ENCODE assay signal across 12 cellular contexts in genomic region chr16:4803479-4804243, GRCh38. TPM values are rescaled to one million over a fixed set of nuclear protein-coding genes. Genes with fewer than 3 reads are reported as not detected.
DNase-seq lines count a peak whose midpoint lies in the region; ATAC-seq and TF ChIP-seq lines count a peak whose summit lies in the region.
"Had no signal": no experiment of that assay in that cellular context is flagged by ENCODE, and none has a peak within 500 bp of the region (broad histone marks: within the 10 kb centered on the region; RNA-seq: fewer than 3 reads in every experiment).

No MANE protein-coding gene starts in this region.

- peak overlapping the region; percentile 80 for H3K4me3 Mint-ChIP-seq in activated T-cell treated with anti-CD3 and anti-CD28 coated beads, Interleukin-2, amount 50 U/mL, for 24 hours
- peak overlapping the region; percentile 28 to 87 (median 41) for H3K4me3 Mint-ChIP-seq in T-cell
- peak overlapping the region; percentile 88 for H3K4me3 Mint-ChIP-seq in glutamatergic neuron (ENCODE audit: unreplicated experiment)

- 58 to 63% (median 62%) methylated on average over 19 of the region's 19 CpGs for WGBS in stomach, 5 donors
- 66 to 68% methylated on average over 19 of the region's 19 CpGs for WGBS in lower leg skin, 2 donors

- POLR2A ChIA-PET in T-cell (lab: Charles Lee), result interaction anchor here in 1 of 2 donors (0.7 kb wide), 1 partner anchor 59 kb away, joined by 3 read pairs; no protein-coding TSS in a partner anchor

- DNase-seq in activated T-cell treated with anti-CD3 and anti-CD28 coated beads, Interleukin-2, amount 50 U/mL, for 24 hours, result no peak
- no peak for DNase-seq in activated T-cell treated with anti-CD3 and anti-CD28 coated beads, Interleukin-2, amount 50 U/mL, for 1 hour
- DNase-seq in T-cell, result no peak
- DNase-seq in glutamatergic neuron, result no peak
- DNase-seq in stomach, result no peak
- DNase-seq in lower leg skin (ENCODE audit: low spot score in 2 of 2), result no peak

- no peak overlapping the region for H3K27ac Mint-ChIP-seq in activated T-cell treated with anti-CD3 and anti-CD28 coated beads, Interleukin-2, amount 50 U/mL, for 24 hours
- H3K27ac Mint-ChIP-seq in T-cell (peak overlapping the region in 1 of 2 donors; percentile 57), glutamatergic neuron (ENCODE audit: unreplicated experiment) (peak overlapping the region; percentile 94)

- H3K4me1 Mint-ChIP-seq in activated T-cell treated with anti-CD3 and anti-CD28 coated beads, Interleukin-2, amount 50 U/mL, for 24 hours (ENCODE audit: low read depth), result peaks cover 17% of the 10 kb centered on the region
- peaks cover 7 to 21% (median 18%) of the 10 kb centered on the region in 3 donors for H3K4me1 Mint-ChIP-seq in T-cell
- H3K4me1 Mint-ChIP-seq in glutamatergic neuron (ENCODE audit: low read depth, unreplicated experiment), result peaks cover 22% of the 10 kb centered on the region

- no peak for TF ChIP-seq EP300 in stomach (IDR thresholded peaks at IDR 0.05)

- H3K4me3 ChIP-seq in stomach (peak overlapping the region in 3 of 4 donors; percentile 69 to 96 (median 90)), lower leg skin (ENCODE audit: low read depth, poor library complexity, severe bottlenecking) (no peak overlapping the region)

- intact Hi-C loops in stomach (cut with DNase I; ENCODE audit: low total_unique reads) (no loop called here), lower leg skin (cut with DNase I; ENCODE audit: low total_unique reads) (no loop called here)

- H3K27ac ChIP-seq in stomach, result peak overlapping the region in 3 of 5 donors; percentile 86 to 94 (median 90)

- CTCF ChIA-PET in T-cell (lab: Charles Lee), result interaction anchor here in 1 of 2 donors (1.2 kb wide), 1 partner anchor 36 kb away, joined by 5 read pairs; no protein-coding TSS in a partner anchor

- no peaks in the 10 kb centered on the region for H3K9me3 Mint-ChIP-seq in activated T-cell treated with anti-CD3 and anti-CD28 coated beads, Interleukin-2, amount 50 U/mL, for 24 hours
- H3K9me3 Mint-ChIP-seq in T-cell (no peaks in the 10 kb centered on the region), glutamatergic neuron (ENCODE audit: unreplicated experiment) (peaks cover 11% of the 10 kb centered on the region)

- peaks cover 33 to 54% (median 45%) of the 10 kb centered on the region in 4 donors for H3K4me1 ChIP-seq in stomach

- TF ChIP-seq CTCF in glutamatergic neuron (IDR thresholded peaks at IDR 0.05; ENCODE audit: partially characterized antibody, unreplicated experiment), result no peak
- TF ChIP-seq CTCF in stomach (IDR thresholded peaks at IDR 0.05), result no peak
- TF ChIP-seq CTCF in lower leg skin (IDR thresholded peaks at IDR 0.05), result no peak

- TF ChIP-seq POLR2A in stomach (IDR thresholded peaks at IDR 0.05), result no peak
- no peak for TF ChIP-seq POLR2A in lower leg skin (IDR thresholded peaks at IDR 0.05)

- H3K36me3 ChIP-seq in stomach, result peaks cover 29 to 64% (median 56%) of the 10 kb centered on the region in 4 donors

- no peaks in the 10 kb centered on the region for H3K27me3 Mint-ChIP-seq in activated T-cell treated with anti-CD3 and anti-CD28 coated beads, Interleukin-2, amount 50 U/mL, for 24 hours
- H3K27me3 Mint-ChIP-seq in T-cell, result no peaks in the 10 kb centered on the region
- H3K27me3 Mint-ChIP-seq in glutamatergic neuron (ENCODE audit: unreplicated experiment), result peaks cover 13% of the 10 kb centered on the region

- ATAC-seq in T-cell (replicated peaks in 1 of 4) (no peak), GM21381 (IDR thresholded peaks at IDR 0.05; ENCODE audit: unreplicated experiment) (no peak), GM21528 (IDR thresholded peaks at IDR 0.05; ENCODE audit: low FRiP score, unreplicated experiment) (no peak)

- H3K27me3 ChIP-seq in stomach, result no peaks in the 10 kb centered on the region
- H3K27me3 ChIP-seq: vagina had no signal

- H3K36me3 Mint-ChIP-seq in activated T-cell treated with anti-CD3 and anti-CD28 coated beads, Interleukin-2, amount 50 U/mL, for 24 hours (ENCODE audit: low read depth), result peaks cover 43% of the 10 kb centered on the region
- H3K36me3 Mint-ChIP-seq in T-cell (peaks cover 9% of the 10 kb centered on the region), glutamatergic neuron (ENCODE audit: unreplicated experiment) (no peaks in the 10 kb centered on the region)

- H3K9me3 ChIP-seq in stomach, result no peaks in the 10 kb centered on the region
- H3K9me3 ChIP-seq: vagina had no signal

RNA-seq across cellular contexts. Expression of gene ROGDI, which starts 1.2 kb away (rescaled TPM):
- 10 to 100 TPM; 12.1 to 20.2 (median 13.2) TPM for total RNA-seq in T-cell
- 113 TPM for total RNA-seq in glutamatergic neuron (ENCODE audit: unreplicated experiment)
- total RNA-seq in stomach, result 100 to 1,000 TPM in 1 of 5 donors, 10 to 100 TPM in 3, 1 to 10 TPM in 1; 6.1 to 350 (median 45.5) TPM
- polyA plus RNA-seq in stomach, result 10 to 100 TPM; 27.0 to 63.9 (median 46.1) TPM
- total RNA-seq in lower leg skin, result 10 to 100 TPM in 2 of 4 donors, 1 to 10 TPM in 2; 7.3 to 15.8 (median 10.2) TPM

RNA-seq across cellular contexts. Expression of gene SMIM22, which starts 8.5 kb away (rescaled TPM):
- total RNA-seq in T-cell (not detected), glutamatergic neuron (ENCODE audit: unreplicated experiment) (not detected), stomach (100 to 1,000 TPM in 3 of 5 donors, 10 to 100 TPM in 2; 20.5 to 732 (median 131) TPM), lower leg skin (10 to 100 TPM in 1 of 4 donors, 1 to 10 TPM in 2, not detected in 1; 6.6 to 10.6 (median 7.6) TPM)
- 1,000 to 10,000 TPM in 2 of 3 donors, 100 to 1,000 TPM in 1; 481 to 1,027 (median 1,002) TPM for polyA plus RNA-seq in stomach
- total RNA-seq: LHCN-M2, renal cortical epithelial cell, vagina had no signal
- polyA plus RNA-seq: BJ had no signal

RNA-seq across cellular contexts. Expression of gene SEPTIN12, which starts 15.5 kb away (rescaled TPM):
- total RNA-seq in T-cell (not detected), glutamatergic neuron (ENCODE audit: unreplicated experiment) (0.96 TPM), stomach (not detected), lower leg skin (not detected)
- polyA plus RNA-seq in stomach, result not detected
- total RNA-seq: LHCN-M2, renal cortical epithelial cell, vagina had no signal
- polyA plus RNA-seq: BJ had no signal

RNA-seq across cellular contexts. Expression of gene ZNF500, which starts 36.7 kb away (rescaled TPM):
- total RNA-seq in T-cell (10 to 100 TPM; 19.7 to 36.6 (median 32.4) TPM), glutamatergic neuron (ENCODE audit: unreplicated experiment) (19.8 TPM), stomach (10 to 100 TPM in 2 of 5 donors, 1 to 10 TPM in 2, under 1 TPM in 1; 0.45 to 19.3 (median 10.0) TPM), lower leg skin (10 to 100 TPM; 12.6 to 23.3 (median 20.5) TPM)
- 1 to 10 TPM; 1.8 to 4.3 (median 4.0) TPM for polyA plus RNA-seq in stomach

RNA-seq across cellular contexts. Expression of gene GLYR1, which starts 43.4 kb away (rescaled TPM):
- total RNA-seq in T-cell (100 to 1,000 TPM in 3 of 5 donors, 10 to 100 TPM in 2; 95.5 to 106 (median 102) TPM), glutamatergic neuron (ENCODE audit: unreplicated experiment) (133 TPM), stomach (100 to 1,000 TPM in 2 of 5 donors, 10 to 100 TPM in 3; 46.9 to 187 (median 83.2) TPM), lower leg skin (10 to 100 TPM; 36.8 to 52.6 (median 51.3) TPM)
- 10 to 100 TPM; 29.3 to 46.0 (median 36.5) TPM for polyA plus RNA-seq in stomach
